Comparison of ENCODE assay signal across 8 cellular contexts in the genomic region with DNA sequence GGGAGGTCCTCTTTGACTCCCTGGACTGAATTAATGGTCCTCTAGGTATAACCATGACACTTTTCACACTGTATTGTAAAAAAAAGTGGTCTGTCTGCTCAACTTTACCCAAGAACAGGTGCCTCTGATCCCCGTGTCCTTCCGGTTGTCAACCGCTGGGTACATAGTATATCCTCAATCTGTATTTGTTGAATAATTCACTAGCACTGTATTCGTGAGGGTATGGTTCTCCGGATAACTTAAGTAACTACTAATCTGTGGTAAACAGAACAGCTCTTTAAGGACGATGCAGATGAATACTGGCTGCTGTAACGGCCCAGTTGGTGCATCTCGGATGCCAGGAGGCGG. TPM values are rescaled to one million over a fixed set of nuclear protein-coding genes. Genes with fewer than 3 reads are reported as not detected.
DNase-seq lines count a peak whose midpoint lies in the region; ATAC-seq, FAIRE-seq and TF ChIP-seq lines count a peak whose summit lies in the region.

No MANE protein-coding gene starts in this region.

- no peaks in the 10 kb centered on the region for H3K9me3 ChIP-seq in HUES64 (ENCODE audit: insufficient read depth, low read depth, low read length)
- H3K9me3 ChIP-seq in duodenal mucosa (ENCODE audit: control insufficient read depth in 1 of 2, low read length in 2 of 2) = no peaks in the 10 kb centered on the region
- H3K9me3 ChIP-seq in pancreas = no peaks in the 10 kb centered on the region

- H3K27ac Mint-ChIP-seq in activated CD4-positive, alpha-beta T cell treated with anti-CD3 and anti-CD28 coated beads, Interleukin-2, amount 10 ng/mL, durations not matched to agents 24 days and 14 days = no peak overlapping the region

- peaks cover 55% of the 10 kb centered on the region for H3K27me3 Mint-ChIP-seq in activated CD4-positive, alpha-beta T cell treated with anti-CD3 and anti-CD28 coated beads, Interleukin-2, amount 10 ng/mL, durations not matched to agents 24 days and 14 days

- DNase-seq in activated CD4-positive, alpha-beta T cell treated with anti-CD3 and anti-CD28 coated beads, Interleukin-2, amount 10 ng/mL, durations not matched to agents 24 days and 14 days = no peak
- DNase-seq in activated CD4-positive, alpha-beta T cell treated with anti-CD3 and anti-CD28 coated beads for 1 hour = no peak
- DNase-seq in pancreas (no peak), HCEC 1CT (no peak)
- DNase-seq in stimulated activated naive CD4-positive, alpha-beta T cell treated with Interleukin-2 at 50 U/mL for 16 hours (lab: John Stamatoyannopoulos, UW) = no peak

- TF ChIP-seq CTCF in pancreas (IDR thresholded peaks at IDR 0.05) = no peak

- H3K9ac ChIP-seq in HUES64 (ENCODE audit: low read depth, low read length) = peak overlapping the region; percentile 77
- no peak overlapping the region for H3K9ac ChIP-seq in duodenal mucosa (ENCODE audit: low read depth in 1 of 2, low read length in 2 of 2)

- H3K36me3 ChIP-seq in HUES64 (ENCODE audit: insufficient read depth, low read length) (no peaks in the 10 kb centered on the region), duodenal mucosa (ENCODE audit: control insufficient read depth in 1 of 2, insufficient read depth in 2 of 2, low read length in 2 of 2) (no peaks in the 10 kb centered on the region), pancreas (no peaks in the 10 kb centered on the region)

- H3K27ac ChIP-seq in HUES64 (ENCODE audit: low read depth, low read length) (no peak overlapping the region), duodenal mucosa (ENCODE audit: low read depth, low read length) (no peak overlapping the region), pancreas (no peak overlapping the region)

- peak overlapping the region; percentile 74 for H3K4me3 ChIP-seq in HUES64 (ENCODE audit: low read length)
- peak overlapping the region; percentile 70 to 89 for H3K4me3 ChIP-seq in duodenal mucosa (ENCODE audit: low read depth in 1 of 2, low read length in 2 of 2)
- peak overlapping the region; percentile 31 to 63 (median 55) for H3K4me3 ChIP-seq in pancreas

- 13% methylated on average over 8 of the region's 9 CpGs for WGBS in HUES64
- 13 to 16% methylated on average over 9 of the region's 9 CpGs for WGBS in pancreas, 2 donors

- FAIRE-seq in pancreas (lab: Jason Lieb, UNC) = no peak

- peaks cover 9% of the 10 kb centered on the region for H3K4me1 Mint-ChIP-seq in activated CD4-positive, alpha-beta T cell treated with anti-CD3 and anti-CD28 coated beads, Interleukin-2, amount 10 ng/mL, durations not matched to agents 24 days and 14 days

- H3K27me3 ChIP-seq in HUES64 (ENCODE audit: insufficient read depth, low read length) (peaks cover 18% of the 10 kb centered on the region), duodenal mucosa (ENCODE audit: control insufficient read depth in 1 of 2, insufficient read depth in 2 of 2, low read length in 2 of 2) (peaks cover 0 to 7% of the 10 kb centered on the region in 2 donors), pancreas (no peaks in the 10 kb centered on the region)

- intact Hi-C loops in activated CD4-positive, alpha-beta T cell treated with anti-CD3 and anti-CD28 coated beads, Interleukin-2, amount 10 ng/mL, durations not matched to agents 24 days and 14 days (cut with micrococcal nuclease) = loop anchor here (10.0 kb wide), 1 partner anchor 181 kb away; no protein-coding TSS in a partner anchor
- intact Hi-C loops in pancreas (cut with DNase I) = no loop called here

- H3K4me3 Mint-ChIP-seq in activated CD4-positive, alpha-beta T cell treated with anti-CD3 and anti-CD28 coated beads, Interleukin-2, amount 10 ng/mL, durations not matched to agents 24 days and 14 days = peak overlapping the region; percentile 90

- H3K4me1 ChIP-seq in HUES64 (ENCODE audit: insufficient read depth, low read length) (no peaks in the 10 kb centered on the region), duodenal mucosa (ENCODE audit: control insufficient read depth in 1 of 2, insufficient read depth in 2 of 2, low read length in 2 of 2) (peaks cover 9 to 15% of the 10 kb centered on the region in 2 donors), pancreas (no peaks in the 10 kb centered on the region)

- H3K9me3 Mint-ChIP-seq in activated CD4-positive, alpha-beta T cell treated with anti-CD3 and anti-CD28 coated beads, Interleukin-2, amount 10 ng/mL, durations not matched to agents 24 days and 14 days = no peaks in the 10 kb centered on the region

- ATAC-seq in pancreas = no peak
- ATAC-seq in GM21576 (IDR thresholded peaks at IDR 0.05; ENCODE audit: unreplicated experiment) = no peak

- H3K36me3 Mint-ChIP-seq in activated CD4-positive, alpha-beta T cell treated with anti-CD3 and anti-CD28 coated beads, Interleukin-2, amount 10 ng/mL, durations not matched to agents 24 days and 14 days (ENCODE audit: low read depth) = no peaks in the 10 kb centered on the region

RNA-seq across cellular contexts. Expression of gene ADAM22, which starts 0.5 kb away (rescaled TPM):
- total RNA-seq in activated CD4-positive, alpha-beta T cell treated with anti-CD3 and anti-CD28 coated beads, Interleukin-2, amount 10 ng/mL, durations not matched to agents 24 days and 14 days = 1.5 and 1.7 TPM in 2 replicates
- 4.7 TPM for polyA plus RNA-seq in HUES64 (2013, experiment 1 of 2)
- polyA plus RNA-seq in HUES64 (2013, experiment 2 of 2) = 6.3 TPM
- total RNA-seq in pancreas = 1 to 10 TPM in 3 of 6 donors, under 1 TPM in 3; 0.65 to 2.8 (median 0.93) TPM
- 1 to 10 TPM in 1 of 2 donors, under 1 TPM in 1; 0.30 to 1.0 TPM for polyA plus RNA-seq in pancreas

RNA-seq across cellular contexts. Expression of gene DBF4, which starts 57.3 kb away (rescaled TPM):
- 65.7 and 74.8 TPM in 2 replicates for total RNA-seq in activated CD4-positive, alpha-beta T cell treated with anti-CD3 and anti-CD28 coated beads, Interleukin-2, amount 10 ng/mL, durations not matched to agents 24 days and 14 days
- polyA plus RNA-seq in HUES64 (2013, experiment 1 of 2) = 67.4 TPM
- polyA plus RNA-seq in HUES64 (2013, experiment 2 of 2) = 77.4 TPM
- total RNA-seq in pancreas = 1 to 10 TPM; 2.3 to 4.4 (median 3.8) TPM
- 1 to 10 TPM; 3.1 to 3.2 TPM for polyA plus RNA-seq in pancreas

RNA-seq across cellular contexts. Expression of gene SLC25A40, which starts 57.4 kb away (rescaled TPM):
- total RNA-seq in activated CD4-positive, alpha-beta T cell treated with anti-CD3 and anti-CD28 coated beads, Interleukin-2, amount 10 ng/mL, durations not matched to agents 24 days and 14 days = 43.3 and 51.0 TPM in 2 replicates
- 12.0 TPM for polyA plus RNA-seq in HUES64 (2013, experiment 1 of 2)
- polyA plus RNA-seq in HUES64 (2013, experiment 2 of 2) = 16.6 TPM
- total RNA-seq in pancreas = 10 to 100 TPM in 1 of 6 donors, 1 to 10 TPM in 5; 5.3 to 13.1 (median 8.8) TPM
- 1 to 10 TPM; 2.7 to 6.4 TPM for polyA plus RNA-seq in pancreas

Comparison
In these comparisons a context has a peak if more than half of its experiments do, and no peak if none do; other contexts are left out.
1. RNA of gene DBF4, which starts 57.3 kb away (total RNA-seq): 65.7 to 74.8 TPM in activated CD4-positive, alpha-beta T cell treated with anti-CD3 and anti-CD28 coated beads, Interleukin-2, amount 10 ng/mL, durations not matched to agents 24 days and 14 days; 2.3 to 4.4 TPM in pancreas; every median in the first group is over 10 times any median in the second.
2. Peak in every context shown above with its lines, with median percentiles within 50 percentile points of each other: H3K4me3 ChIP-seq.